1 cellular context compared by ENCODE assay signal in the genomic region with DNA sequence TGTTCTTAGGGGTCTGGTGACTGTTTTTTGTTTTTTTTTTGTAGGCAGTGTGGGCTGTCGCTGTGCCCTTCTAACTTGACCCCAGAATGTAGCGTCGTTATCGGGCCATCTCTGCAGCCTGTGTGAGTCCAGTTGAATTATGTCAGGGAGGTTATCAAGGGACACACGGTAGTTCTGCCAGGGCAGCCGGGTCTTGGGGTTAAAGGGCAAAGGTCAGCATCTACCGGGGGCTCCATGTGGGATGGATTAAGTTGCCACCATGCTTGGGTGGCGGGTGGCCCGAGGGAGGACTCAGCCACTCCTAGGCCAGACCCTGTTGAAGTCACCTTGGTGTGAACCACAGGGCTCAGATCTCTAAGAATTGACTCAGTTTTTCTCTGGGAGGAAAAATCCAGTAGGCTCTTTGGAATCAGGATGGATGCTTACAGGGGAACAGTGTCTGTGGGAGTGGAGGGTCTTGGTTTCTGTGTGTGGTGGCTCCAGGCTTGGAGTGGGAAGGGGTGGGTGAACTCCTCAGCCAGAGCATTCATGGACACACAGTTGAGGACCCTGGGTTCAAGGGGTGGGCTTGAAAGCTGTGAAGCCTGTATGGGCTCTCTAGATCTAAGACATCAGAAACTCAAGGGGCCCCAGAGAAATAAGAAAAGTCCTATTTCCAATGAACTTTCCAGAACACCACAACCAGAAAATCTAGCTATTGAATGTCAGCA.
TF ChIP-seq lines count a peak whose summit lies in the region.

No MANE protein-coding gene starts in this region.

TF ChIP-seq in K562, 482 proteins besides CTCF, POLR2A, EP300 and RAD21 (continued from another document):
- TF ChIP-seq, protein P1, sequence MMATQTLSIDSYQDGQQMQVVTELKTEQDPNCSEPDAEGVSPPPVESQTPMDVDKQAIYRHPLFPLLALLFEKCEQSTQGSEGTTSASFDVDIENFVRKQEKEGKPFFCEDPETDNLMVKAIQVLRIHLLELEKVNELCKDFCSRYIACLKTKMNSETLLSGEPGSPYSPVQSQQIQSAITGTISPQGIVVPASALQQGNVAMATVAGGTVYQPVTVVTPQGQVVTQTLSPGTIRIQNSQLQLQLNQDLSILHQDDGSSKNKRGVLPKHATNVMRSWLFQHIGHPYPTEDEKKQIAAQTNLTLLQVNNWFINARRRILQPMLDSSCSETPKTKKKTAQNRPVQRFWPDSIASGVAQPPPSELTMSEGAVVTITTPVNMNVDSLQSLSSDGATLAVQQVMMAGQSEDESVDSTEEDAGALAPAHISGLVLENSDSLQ (IDR thresholded peaks at IDR 0.05) = no peak
- TF ChIP-seq, protein P2, sequence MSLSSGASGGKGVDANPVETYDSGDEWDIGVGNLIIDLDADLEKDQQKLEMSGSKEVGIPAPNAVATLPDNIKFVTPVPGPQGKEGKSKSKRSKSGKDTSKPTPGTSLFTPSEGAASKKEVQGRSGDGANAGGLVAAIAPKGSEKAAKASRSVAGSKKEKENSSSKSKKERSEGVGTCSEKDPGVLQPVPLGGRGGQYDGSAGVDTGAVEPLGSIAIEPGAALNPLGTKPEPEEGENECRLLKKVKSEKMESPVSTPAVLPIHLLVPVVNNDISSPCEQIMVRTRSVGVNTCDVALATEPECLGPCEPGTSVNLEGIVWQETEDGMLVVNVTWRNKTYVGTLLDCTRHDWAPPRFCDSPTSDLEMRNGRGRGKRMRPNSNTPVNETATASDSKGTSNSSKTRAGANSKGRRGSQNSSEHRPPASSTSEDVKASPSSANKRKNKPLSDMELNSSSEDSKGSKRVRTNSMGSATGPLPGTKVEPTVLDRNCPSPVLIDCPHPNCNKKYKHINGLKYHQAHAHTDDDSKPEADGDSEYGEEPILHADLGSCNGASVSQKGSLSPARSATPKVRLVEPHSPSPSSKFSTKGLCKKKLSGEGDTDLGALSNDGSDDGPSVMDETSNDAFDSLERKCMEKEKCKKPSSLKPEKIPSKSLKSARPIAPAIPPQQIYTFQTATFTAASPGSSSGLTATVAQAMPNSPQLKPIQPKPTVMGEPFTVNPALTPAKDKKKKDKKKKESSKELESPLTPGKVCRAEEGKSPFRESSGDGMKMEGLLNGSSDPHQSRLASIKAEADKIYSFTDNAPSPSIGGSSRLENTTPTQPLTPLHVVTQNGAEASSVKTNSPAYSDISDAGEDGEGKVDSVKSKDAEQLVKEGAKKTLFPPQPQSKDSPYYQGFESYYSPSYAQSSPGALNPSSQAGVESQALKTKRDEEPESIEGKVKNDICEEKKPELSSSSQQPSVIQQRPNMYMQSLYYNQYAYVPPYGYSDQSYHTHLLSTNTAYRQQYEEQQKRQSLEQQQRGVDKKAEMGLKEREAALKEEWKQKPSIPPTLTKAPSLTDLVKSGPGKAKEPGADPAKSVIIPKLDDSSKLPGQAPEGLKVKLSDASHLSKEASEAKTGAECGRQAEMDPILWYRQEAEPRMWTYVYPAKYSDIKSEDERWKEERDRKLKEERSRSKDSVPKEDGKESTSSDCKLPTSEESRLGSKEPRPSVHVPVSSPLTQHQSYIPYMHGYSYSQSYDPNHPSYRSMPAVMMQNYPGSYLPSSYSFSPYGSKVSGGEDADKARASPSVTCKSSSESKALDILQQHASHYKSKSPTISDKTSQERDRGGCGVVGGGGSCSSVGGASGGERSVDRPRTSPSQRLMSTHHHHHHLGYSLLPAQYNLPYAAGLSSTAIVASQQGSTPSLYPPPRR (CRISPR knock-in tag; IDR thresholded peaks at IDR 0.05; ENCODE audit: borderline replicate concordance) = no peak
